ENCODE assay signal across 24 cellular contexts in genomic region chr5:34016750-34017149, GRCh38. TPM values are rescaled to one million over a fixed set of nuclear protein-coding genes. Genes with fewer than 3 reads are reported as not detected.
"Had no signal": no experiment of that assay in that cellular context is flagged by ENCODE, and none has a peak within 500 bp of the region (broad histone marks: within the 10 kb centered on the region; RNA-seq: fewer than 3 reads in every experiment).

No MANE protein-coding gene starts in this region.

- H3K36me3 Mint-ChIP-seq: neural progenitor cell; stimulated activated effector memory CD8-positive, alpha-beta T cell treated with anti-CD3 and anti-CD28 coated beads, Interleukin-12 subunit alpha, Interleukin-12 subunit beta, amount 100 ng/mL, for 72 hours had no signal

- H3K79me2 ChIP-seq: parathyroid adenoma had no signal

- H3K4me2 ChIP-seq: neural progenitor cell had no signal

- H3K27me3 ChIP-seq: esophagus squamous epithelium, neural progenitor cell, right atrium auricular region, sigmoid colon, testis, tibial artery had no signal

- FAIRE-seq: endometrium, keratinocyte had no signal

- H3K4me3 ChIP-seq: esophagus squamous epithelium, lung, neural progenitor cell, prostate gland, right atrium auricular region, sigmoid colon, testis, tibial artery had no signal

- H3K27me3 Mint-ChIP-seq: effector memory CD8-positive, alpha-beta T cell; memory B cell; type B pancreatic cell had no signal

- H3K9me3 ChIP-seq: esophagus squamous epithelium, prostate gland, right atrium auricular region, sigmoid colon, testis, tibial artery had no signal

- H3K9me3 Mint-ChIP-seq: effector memory CD8-positive, alpha-beta T cell; natural killer cell; neural progenitor cell; stimulated activated effector memory CD8-positive, alpha-beta T cell treated with anti-CD3 and anti-CD28 coated beads, Interleukin-12 subunit alpha, Interleukin-12 subunit beta, amount 100 ng/mL, for 72 hours; type B pancreatic cell had no signal

- DNase-seq: cortex of kidney; effector memory CD8-positive, alpha-beta T cell; erythroblast; esophagus squamous epithelium; foreskin melanocyte; natural killer cell; sigmoid colon; stimulated activated CD4-positive, alpha-beta T cell treated with anti-CD3 and anti-CD28 coated beads, Interleukin-2, amount 100 ng/mL, for 24 hours; stimulated activated CD4-positive, alpha-beta T cell treated with anti-CD3 and anti-CD28 coated beads, Interleukin-4, amount 100 ng/mL, for 24 hours; stimulated activated naive CD8-positive, alpha-beta T cell treated with anti-CD3 and anti-CD28 coated beads, Interleukin-15, Interleukin-2, amounts not matched to agents 100 U/mL and 50 U/mL, for 24 hours; substantia nigra; testis; tibial artery had no signal

- H3K4me1 ChIP-seq: neural progenitor cell, parathyroid adenoma, prostate gland, testis had no signal

- H2AFZ ChIP-seq: neural progenitor cell, parathyroid adenoma had no signal

- H3K36me3 ChIP-seq: neural progenitor cell, prostate gland, right atrium auricular region had no signal

- H3K4me1 Mint-ChIP-seq: memory B cell, neural progenitor cell had no signal

- H3K27ac Mint-ChIP-seq: effector memory CD8-positive, alpha-beta T cell; memory B cell; natural killer cell; neural progenitor cell; type B pancreatic cell had no signal

- H3K27ac ChIP-seq: esophagus squamous epithelium, neural progenitor cell, parathyroid adenoma, prostate gland, right atrium auricular region, sigmoid colon, testis, tibial artery had no signal

- H3K4me3 Mint-ChIP-seq: effector memory CD8-positive, alpha-beta T cell; memory B cell; natural killer cell; neural progenitor cell; stimulated activated effector memory CD8-positive, alpha-beta T cell treated with anti-CD3 and anti-CD28 coated beads, Interleukin-12 subunit alpha, Interleukin-12 subunit beta, amount 100 ng/mL, for 72 hours; type B pancreatic cell had no signal

RNA-seq across cellular contexts. Expression of gene SLC45A2, which starts 32.3 kb away (rescaled TPM):
- total RNA-seq: natural killer cell, urinary bladder had no signal
- polyA plus RNA-seq: urinary bladder had no signal
